Comparison of ENCODE assay signal across 42 cellular contexts in genomic region chr5:171300358-171300757, GRCh38. TPM values are rescaled to one million over a fixed set of nuclear protein-coding genes. Genes with fewer than 3 reads are reported as not detected.
"Had no signal": no experiment of that assay in that cellular context is flagged by ENCODE, and none has a peak within 500 bp of the region (broad histone marks: within the 10 kb centered on the region; RNA-seq: fewer than 3 reads in every experiment).

No MANE protein-coding gene starts in this region.

- H3K4me1 ChIP-seq: ascending aorta, body of pancreas, breast epithelium had no signal

- H3K27me3 ChIP-seq: adrenal gland, ascending aorta, body of pancreas had no signal

- H3K36me3 Mint-ChIP-seq: activated naive CD4-positive, alpha-beta T cell treated with anti-CD3 and anti-CD28 coated beads, Interleukin-2, amount 10 ng/mL, durations not matched to agents 7 days and 5 days; activated naive CD4-positive, alpha-beta T cell treated with anti-CD3 and anti-CD28 coated beads, Interleukin-2, amount 50 U/mL, for 24 hours; activated naive CD4-positive, alpha-beta T cell treated with anti-CD3 and anti-CD28 coated beads, Interleukin-2, amount 50 U/mL, for 72 hours; activated naive CD8-positive, alpha-beta T cell; activated naive CD8-positive, alpha-beta T cell treated with anti-CD3 and anti-CD28 coated beads for 36 hours; activated naive CD8-positive, alpha-beta T cell treated with anti-CD3 and anti-CD28 coated beads, Interleukin-2, amount 10 ng/mL, durations not matched to agents 7 days and 5 days had no signal

- H3K9me3 Mint-ChIP-seq: activated naive CD4-positive, alpha-beta T cell treated with anti-CD3 and anti-CD28 coated beads for 36 hours; activated naive CD4-positive, alpha-beta T cell treated with anti-CD3 and anti-CD28 coated beads, Interleukin-2, amount 10 ng/mL, durations not matched to agents 7 days and 5 days; activated naive CD4-positive, alpha-beta T cell treated with anti-CD3 and anti-CD28 coated beads, Interleukin-2, amount 50 U/mL, for 24 hours; activated naive CD4-positive, alpha-beta T cell treated with anti-CD3 and anti-CD28 coated beads, Interleukin-2, amount 50 U/mL, for 72 hours; activated naive CD8-positive, alpha-beta T cell treated with anti-CD3 and anti-CD28 coated beads for 36 hours; activated naive CD8-positive, alpha-beta T cell treated with anti-CD3 and anti-CD28 coated beads, Interleukin-2, amount 10 ng/mL, durations not matched to agents 7 days and 5 days; activated naive CD8-positive, alpha-beta T cell treated with anti-CD3 and anti-CD28 coated beads, Interleukin-2, amount 50 U/mL, for 24 hours; activated T-cell treated with anti-CD3 and anti-CD28 coated beads, Interleukin-2, amount 50 U/mL, for 24 hours; activated T-cell treated with anti-CD3 and anti-CD28 coated beads, Interleukin-2, amount 50 U/mL, for 4 hours; activated T-cell treated with anti-CD3 and anti-CD28 coated beads, Interleukin-2, amount 50 U/mL, for 72 hours; activated T-helper 1 cell treated with anti-CD3 and anti-CD28 coated beads, Interleukin-12 subunit alpha, Interleukin-12 subunit beta, Interleukin-2, Interleukin-4 antibody, amounts not matched to agents 30 ng/mL and 10 ng/mL and 1 ng/mL, durations not matched to agents 14 hours and 24 hours and 36 hours; activated T-helper 17 cell treated with anti-CD3 and anti-CD28 coated beads, Interleukin-2, amount 50 U/mL, for 72 hours; activated T-helper 2 cell treated with anti-CD3 and anti-CD28 coated beads, Interferon-gamma antibody, Interleukin-2, Interleukin-4, amounts not matched to agents 10 μg/mL and 5 μg/mL and 100 μg/mL, durations not matched to agents 14 hours and 24 hours and 36 hours; brain; central memory CD8-positive, alpha-beta T cell had no signal

- H3K4me3 ChIP-seq: adrenal gland, ascending aorta, body of pancreas, breast epithelium, cardiac muscle cell had no signal

- H3K9me3 ChIP-seq: adrenal gland, ascending aorta, body of pancreas, breast epithelium had no signal

- H3K27ac Mint-ChIP-seq: activated naive CD4-positive, alpha-beta T cell treated with anti-CD3 and anti-CD28 coated beads for 36 hours; activated naive CD4-positive, alpha-beta T cell treated with anti-CD3 and anti-CD28 coated beads, Interleukin-2, amount 10 ng/mL, durations not matched to agents 7 days and 5 days; activated naive CD4-positive, alpha-beta T cell treated with anti-CD3 and anti-CD28 coated beads, Interleukin-2, amount 50 U/mL, for 24 hours; activated naive CD4-positive, alpha-beta T cell treated with anti-CD3 and anti-CD28 coated beads, Interleukin-2, amount 50 U/mL, for 72 hours; activated naive CD8-positive, alpha-beta T cell; activated naive CD8-positive, alpha-beta T cell treated with anti-CD3 and anti-CD28 coated beads for 36 hours; activated naive CD8-positive, alpha-beta T cell treated with anti-CD3 and anti-CD28 coated beads, Interleukin-2, amount 10 ng/mL, durations not matched to agents 7 days and 5 days; activated naive CD8-positive, alpha-beta T cell treated with anti-CD3 and anti-CD28 coated beads, Interleukin-2, amount 50 U/mL, for 24 hours; activated T-cell treated with anti-CD3 and anti-CD28 coated beads, Interleukin-2, amount 50 U/mL, for 24 hours; activated T-cell treated with anti-CD3 and anti-CD28 coated beads, Interleukin-2, amount 50 U/mL, for 72 hours; activated T-helper 1 cell treated with anti-CD3 and anti-CD28 coated beads, Interleukin-12 subunit alpha, Interleukin-12 subunit beta, Interleukin-2, Interleukin-4 antibody, amounts not matched to agents 30 ng/mL and 10 ng/mL and 1 ng/mL, durations not matched to agents 14 hours and 24 hours and 36 hours; activated T-helper 17 cell treated with anti-CD3 and anti-CD28 coated beads, Interleukin-2, amount 50 U/mL, for 72 hours; activated T-helper 2 cell treated with anti-CD3 and anti-CD28 coated beads, Interferon-gamma antibody, Interleukin-2, Interleukin-4, amounts not matched to agents 10 μg/mL and 5 μg/mL and 100 μg/mL, durations not matched to agents 14 hours and 24 hours and 36 hours; brain had no signal

- H3K27ac ChIP-seq: adrenal gland, ascending aorta, body of pancreas, brain microvascular endothelial cell, breast epithelium, cardiac muscle cell had no signal

- ATAC-seq: activated naive CD4-positive, alpha-beta T cell treated with anti-CD3 and anti-CD28 coated beads, Interleukin-2, amount 50 U/mL, for 72 hours; activated naive CD8-positive, alpha-beta T cell treated with anti-CD3 and anti-CD28 coated beads, Interleukin-2, amount 50 U/mL, for 24 hours; activated T-cell treated with anti-CD3 and anti-CD28 coated beads, Interleukin-2, amount 50 U/mL, for 4 hours; activated T-cell treated with anti-CD3 and anti-CD28 coated beads, Interleukin-2, amount 50 U/mL, for 72 hours; activated T-helper 17 cell treated with anti-CD3 and anti-CD28 coated beads, Interleukin-2, amount 50 U/mL, for 72 hours; body of pancreas had no signal

- H3K4me1 Mint-ChIP-seq: activated naive CD4-positive, alpha-beta T cell treated with anti-CD3 and anti-CD28 coated beads, Interleukin-2, amount 10 ng/mL, durations not matched to agents 7 days and 5 days; activated naive CD4-positive, alpha-beta T cell treated with anti-CD3 and anti-CD28 coated beads, Interleukin-2, amount 50 U/mL, for 24 hours; activated naive CD8-positive, alpha-beta T cell treated with anti-CD3 and anti-CD28 coated beads for 36 hours; activated naive CD8-positive, alpha-beta T cell treated with anti-CD3 and anti-CD28 coated beads, Interleukin-2, amount 10 ng/mL, durations not matched to agents 7 days and 5 days; activated naive CD8-positive, alpha-beta T cell treated with anti-CD3 and anti-CD28 coated beads, Interleukin-2, amount 50 U/mL, for 24 hours; activated T-helper 17 cell treated with anti-CD3 and anti-CD28 coated beads, Interleukin-2, amount 50 U/mL, for 72 hours; brain; central memory CD8-positive, alpha-beta T cell had no signal

- H3K36me3 ChIP-seq: adrenal gland, ascending aorta, brain microvascular endothelial cell, breast epithelium, cardiac muscle cell had no signal

- DNase-seq: activated effector memory CD4-positive, alpha-beta T cell treated with anti-CD3 and anti-CD28 coated beads, Interleukin-2, amount 50 U/mL, for 16 hours; activated effector memory CD4-positive, alpha-beta T cell treated with Interleukin-2 at 50 U/mL for 16 hours; activated gamma-delta T cell; activated gamma-delta T cell treated with Interleukin-2 at 50 U/mL for 16 hours; activated naive CD4-positive, alpha-beta T cell; activated naive CD4-positive, alpha-beta T cell treated with anti-CD3 and anti-CD28 coated beads for 36 hours; activated naive CD4-positive, alpha-beta T cell treated with anti-CD3 and anti-CD28 coated beads, Interleukin-2, amount 10 ng/mL, durations not matched to agents 7 days and 5 days; activated naive CD4-positive, alpha-beta T cell treated with anti-CD3 and anti-CD28 coated beads, Interleukin-2, amount 50 U/mL, for 16 hours; activated naive CD4-positive, alpha-beta T cell treated with Interleukin-2 at 50 U/mL for 16 hours; activated naive CD8-positive, alpha-beta T cell treated with anti-CD3 and anti-CD28 coated beads for 36 hours; activated naive CD8-positive, alpha-beta T cell treated with anti-CD3 and anti-CD28 coated beads, Interleukin-2, amount 10 ng/mL, durations not matched to agents 7 days and 5 days; activated naive CD8-positive, alpha-beta T cell treated with anti-CD3 and anti-CD28 coated beads, Interleukin-2, amount 50 U/mL, for 24 hours; activated T-cell treated with anti-CD3 and anti-CD28 coated beads for 4 hours; activated T-cell treated with anti-CD3 and anti-CD28 coated beads, Interleukin-2, amount 50 U/mL, for 1 hour; activated T-cell treated with anti-CD3 and anti-CD28 coated beads, Interleukin-2, amount 50 U/mL, for 24 hours; activated T-cell treated with anti-CD3 and anti-CD28 coated beads, Interleukin-2, amount 50 U/mL, for 4 hours; activated T-cell treated with anti-CD3 and anti-CD28 coated beads, Interleukin-2, amount 50 U/mL, for 48 hours; activated T-cell treated with anti-CD3 and anti-CD28 coated beads, Interleukin-2, amount 50 U/mL, for 72 hours; adrenal gland; amniotic stem cell; amygdala; anterior cingulate cortex; aorta; body of pancreas; brain microvascular endothelial cell; central memory CD4-positive, alpha-beta T cell; cerebellar nuclear complex had no signal

- H3K4me3 Mint-ChIP-seq: activated naive CD4-positive, alpha-beta T cell treated with anti-CD3 and anti-CD28 coated beads for 36 hours; activated naive CD4-positive, alpha-beta T cell treated with anti-CD3 and anti-CD28 coated beads, Interleukin-2, amount 10 ng/mL, durations not matched to agents 7 days and 5 days; activated naive CD4-positive, alpha-beta T cell treated with anti-CD3 and anti-CD28 coated beads, Interleukin-2, amount 50 U/mL, for 24 hours; activated naive CD8-positive, alpha-beta T cell; activated naive CD8-positive, alpha-beta T cell treated with anti-CD3 and anti-CD28 coated beads for 36 hours; activated naive CD8-positive, alpha-beta T cell treated with anti-CD3 and anti-CD28 coated beads, Interleukin-2, amount 10 ng/mL, durations not matched to agents 7 days and 5 days; activated naive CD8-positive, alpha-beta T cell treated with anti-CD3 and anti-CD28 coated beads, Interleukin-2, amount 50 U/mL, for 24 hours; activated T-cell treated with anti-CD3 and anti-CD28 coated beads, Interleukin-2, amount 50 U/mL, for 24 hours; activated T-cell treated with anti-CD3 and anti-CD28 coated beads, Interleukin-2, amount 50 U/mL, for 4 hours; activated T-cell treated with anti-CD3 and anti-CD28 coated beads, Interleukin-2, amount 50 U/mL, for 72 hours; activated T-helper 1 cell treated with anti-CD3 and anti-CD28 coated beads, Interleukin-12 subunit alpha, Interleukin-12 subunit beta, Interleukin-2, Interleukin-4 antibody, amounts not matched to agents 30 ng/mL and 10 ng/mL and 1 ng/mL, durations not matched to agents 14 hours and 24 hours and 36 hours; activated T-helper 17 cell treated with anti-CD3 and anti-CD28 coated beads, Interleukin-2, amount 50 U/mL, for 72 hours; brain; central memory CD8-positive, alpha-beta T cell had no signal

RNA-seq across cellular contexts. Expression of gene TLX3, which starts 8.7 kb away (rescaled TPM):
- total RNA-seq: activated naive CD4-positive, alpha-beta T cell treated with anti-CD3 and anti-CD28 coated beads for 36 hours; activated naive CD4-positive, alpha-beta T cell treated with anti-CD3 and anti-CD28 coated beads, Interleukin-2, amount 50 U/mL, for 72 hours; activated naive CD8-positive, alpha-beta T cell treated with anti-CD3 and anti-CD28 coated beads for 36 hours; activated naive CD8-positive, alpha-beta T cell treated with anti-CD3 and anti-CD28 coated beads, Interleukin-2, amount 10 ng/mL, durations not matched to agents 7 days and 5 days; activated T-cell treated with anti-CD3 and anti-CD28 coated beads, Interleukin-2, amount 50 U/mL, for 4 hours; activated T-cell treated with anti-CD3 and anti-CD28 coated beads, Interleukin-2, amount 50 U/mL, for 72 hours; activated T-helper 1 cell treated with anti-CD3 and anti-CD28 coated beads, Interleukin-12 subunit alpha, Interleukin-12 subunit beta, Interleukin-2, Interleukin-4 antibody, amounts not matched to agents 30 ng/mL and 10 ng/mL and 1 ng/mL, durations not matched to agents 14 hours and 24 hours and 36 hours; activated T-helper 17 cell treated with anti-CD3 and anti-CD28 coated beads, Interleukin-2, amount 50 U/mL, for 72 hours; activated T-helper 2 cell treated with anti-CD3 and anti-CD28 coated beads, Interferon-gamma antibody, Interleukin-2, Interleukin-4, amounts not matched to agents 10 μg/mL and 5 μg/mL and 100 μg/mL, durations not matched to agents 14 hours and 24 hours and 36 hours; adrenal gland; aorta; ascending aorta; astrocyte; body of pancreas; breast epithelium; bronchial epithelial cell; cardiac muscle cell; cardiac septum had no signal
- polyA plus RNA-seq: adipose tissue, adrenal gland, aorta, cardiac muscle cell had no signal
